In the genomic region with DNA sequence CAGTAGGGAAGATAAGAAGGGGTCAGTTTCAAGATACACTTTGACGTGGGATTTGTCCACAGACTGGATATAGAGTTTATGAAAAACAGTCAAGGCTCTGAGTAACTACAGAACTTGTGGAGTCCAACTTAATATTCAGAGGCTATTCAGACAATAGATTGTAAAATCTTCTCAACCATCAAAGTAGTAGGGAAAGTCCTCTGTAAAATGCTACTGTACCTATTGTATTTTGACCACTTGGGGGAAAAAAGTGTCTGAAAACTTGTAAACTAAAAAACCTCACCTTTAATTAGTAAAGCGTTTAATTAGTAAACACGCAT, we compare ENCODE assay signal across 1 cellular context.
TF ChIP-seq lines count a peak whose summit lies in the region.

No MANE protein-coding gene starts in this region.

TF ChIP-seq in HepG2, 621 proteins besides CTCF, POLR2A, EP300 and RAD21:
- no peak for TF ChIP-seq HNF4G (IDR thresholded peaks at IDR 0.05; ENCODE audit: borderline replicate concordance, low read depth, low read length)
- TF ChIP-seq HNF4G (CRISPR knock-in tag; IDR thresholded peaks at IDR 0.05; ENCODE audit: borderline replicate concordance, low read depth): no peak
- TF ChIP-seq XRCC5 (optimal IDR thresholded peaks at IDR 0.05; ENCODE audit: low read length): no peak
- no peak for TF ChIP-seq ZNF572 (CRISPR knock-in tag; IDR thresholded peaks at IDR 0.05)
- no peak for TF ChIP-seq SMAD1 (CRISPR knock-in tag; IDR thresholded peaks at IDR 0.05; ENCODE audit: borderline replicate concordance, low read depth)
- TF ChIP-seq NR3C1 (CRISPR knock-in tag; IDR thresholded peaks at IDR 0.05): no peak
- TF ChIP-seq, protein P1, sequence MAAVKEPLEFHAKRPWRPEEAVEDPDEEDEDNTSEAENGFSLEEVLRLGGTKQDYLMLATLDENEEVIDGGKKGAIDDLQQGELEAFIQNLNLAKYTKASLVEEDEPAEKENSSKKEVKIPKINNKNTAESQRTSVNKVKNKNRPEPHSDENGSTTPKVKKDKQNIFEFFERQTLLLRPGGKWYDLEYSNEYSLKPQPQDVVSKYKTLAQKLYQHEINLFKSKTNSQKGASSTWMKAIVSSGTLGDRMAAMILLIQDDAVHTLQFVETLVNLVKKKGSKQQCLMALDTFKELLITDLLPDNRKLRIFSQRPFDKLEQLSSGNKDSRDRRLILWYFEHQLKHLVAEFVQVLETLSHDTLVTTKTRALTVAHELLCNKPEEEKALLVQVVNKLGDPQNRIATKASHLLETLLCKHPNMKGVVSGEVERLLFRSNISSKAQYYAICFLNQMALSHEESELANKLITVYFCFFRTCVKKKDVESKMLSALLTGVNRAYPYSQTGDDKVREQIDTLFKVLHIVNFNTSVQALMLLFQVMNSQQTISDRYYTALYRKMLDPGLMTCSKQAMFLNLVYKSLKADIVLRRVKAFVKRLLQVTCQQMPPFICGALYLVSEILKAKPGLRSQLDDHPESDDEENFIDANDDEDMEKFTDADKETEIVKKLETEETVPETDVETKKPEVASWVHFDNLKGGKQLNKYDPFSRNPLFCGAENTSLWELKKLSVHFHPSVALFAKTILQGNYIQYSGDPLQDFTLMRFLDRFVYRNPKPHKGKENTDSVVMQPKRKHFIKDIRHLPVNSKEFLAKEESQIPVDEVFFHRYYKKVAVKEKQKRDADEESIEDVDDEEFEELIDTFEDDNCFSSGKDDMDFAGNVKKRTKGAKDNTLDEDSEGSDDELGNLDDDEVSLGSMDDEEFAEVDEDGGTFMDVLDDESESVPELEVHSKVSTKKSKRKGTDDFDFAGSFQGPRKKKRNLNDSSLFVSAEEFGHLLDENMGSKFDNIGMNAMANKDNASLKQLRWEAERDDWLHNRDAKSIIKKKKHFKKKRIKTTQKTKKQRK (IDR thresholded peaks at IDR 0.05; ENCODE audit: low read length): no peak
- no peak for TF ChIP-seq KLF11 (CRISPR knock-in tag; IDR thresholded peaks at IDR 0.05)
- no peak for TF ChIP-seq KDM2A (CRISPR knock-in tag; IDR thresholded peaks at IDR 0.05; ENCODE audit: borderline replicate concordance, low read depth)
- TF ChIP-seq MAFF (IDR thresholded peaks at IDR 0.05; ENCODE audit: low read depth, low read length): no peak
- TF ChIP-seq HMGA1 (CRISPR knock-in tag; conservative IDR thresholded peaks at IDR 0.05): no peak
- TF ChIP-seq ZNF703 (CRISPR knock-in tag; IDR thresholded peaks at IDR 0.05; ENCODE audit: borderline replicate concordance): no peak
- no peak for TF ChIP-seq SUZ12 (IDR thresholded peaks at IDR 0.05; ENCODE audit: low read depth, low read length)
TF ChIP-seq in HepG2: peak in this region for 0.
